1 cellular context compared by ENCODE assay signal in the genomic region with DNA sequence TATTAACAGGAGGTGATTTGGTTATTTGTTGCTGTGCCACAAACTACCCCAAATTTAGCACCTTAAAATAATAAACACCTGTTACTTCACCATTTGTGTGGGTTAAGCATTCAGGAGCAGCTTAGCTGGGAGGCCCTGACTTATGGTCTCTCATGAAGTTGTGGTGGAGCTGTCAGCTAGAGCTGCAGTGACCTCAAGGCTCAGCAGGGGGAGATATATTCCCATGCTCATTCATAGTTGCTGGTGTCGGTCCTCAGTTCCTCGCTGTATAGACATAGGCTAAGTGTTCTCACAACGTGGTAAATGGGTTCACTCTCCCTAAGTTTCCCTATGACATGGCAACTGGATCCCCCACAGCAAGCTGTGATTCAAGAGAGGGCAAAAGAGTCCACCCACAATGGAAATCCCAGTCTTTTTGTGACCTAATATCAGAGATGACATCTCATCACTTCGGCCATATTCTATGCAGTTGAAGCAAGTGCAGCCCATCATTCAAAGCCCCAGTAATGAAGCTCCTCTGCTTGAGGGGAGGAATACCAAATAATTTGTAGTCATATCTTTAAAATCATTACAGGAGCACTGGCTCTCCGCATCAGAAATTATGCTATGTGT.
TF ChIP-seq lines count a peak whose summit lies in the region.

No MANE protein-coding gene starts in this region.

TF ChIP-seq in GM12878, 131 proteins besides CTCF, POLR2A, EP300 and RAD21:
- TF ChIP-seq SMC3 (IDR thresholded peaks at IDR 0.05; ENCODE audit: borderline replicate concordance, low read length) (peak; percentile 72; the same call in 1 of the 2 replicates), ATF7 (IDR thresholded peaks at IDR 0.05; ENCODE audit: low read depth) (no peak), RUNX3 (IDR thresholded peaks at IDR 0.05; ENCODE audit: low read length) (peak; percentile 57), ZBED1 (IDR thresholded peaks at IDR 0.05; ENCODE audit: borderline replicate concordance) (no peak), IRF4 (IDR thresholded peaks at IDR 0.05; ENCODE audit: low read depth, low read length) (0 out of 2 replicates have a peak, but pooled peaks have one; percentile 21), RCOR1 (conservative IDR thresholded peaks at IDR 0.05; ENCODE audit: low read depth, low read length) (no peak), CREM (IDR thresholded peaks at IDR 0.05; ENCODE audit: low read depth) (no peak), TCF7 (IDR thresholded peaks at IDR 0.05; ENCODE audit: borderline replicate concordance) (no peak), TCF3 (IDR thresholded peaks at IDR 0.05; ENCODE audit: borderline replicate concordance, insufficient read depth, low read depth, low read length) (no peak)
- TF ChIP-seq, protein P1, sequence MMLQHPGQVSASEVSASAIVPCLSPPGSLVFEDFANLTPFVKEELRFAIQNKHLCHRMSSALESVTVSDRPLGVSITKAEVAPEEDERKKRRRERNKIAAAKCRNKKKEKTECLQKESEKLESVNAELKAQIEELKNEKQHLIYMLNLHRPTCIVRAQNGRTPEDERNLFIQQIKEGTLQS (IDR thresholded peaks at IDR 0.05; ENCODE audit: borderline replicate concordance, extremely low read depth, low read depth, low read length), result no peak
